In the genomic region with DNA sequence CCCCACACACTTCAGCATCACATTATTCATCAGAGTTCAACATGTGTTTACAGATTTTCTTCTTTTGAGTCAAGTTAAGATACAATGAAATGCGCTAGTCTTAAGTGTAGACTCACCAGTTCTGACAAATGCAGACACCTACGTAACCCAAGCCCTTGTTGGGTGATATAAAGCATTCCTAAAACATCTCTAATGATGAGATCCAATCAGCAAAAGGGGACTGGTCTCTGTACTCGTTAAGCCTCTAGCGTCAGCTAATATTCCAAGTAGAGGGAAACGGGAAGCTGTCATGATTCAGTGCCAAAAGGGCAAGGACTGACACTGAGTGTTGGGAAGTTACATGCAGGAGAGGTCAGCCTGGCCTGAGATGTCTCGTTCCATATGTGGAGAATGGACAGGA, we compare ENCODE assay signal across 19 cellular contexts. TPM values are rescaled to one million over a fixed set of nuclear protein-coding genes. Genes with fewer than 3 reads are reported as not detected.
A peak's percentile ranks its signal among the peaks of the same experiment; 100 is the strongest.
DNase-seq lines count a peak whose midpoint lies in the region; ATAC-seq, FAIRE-seq and TF ChIP-seq lines count a peak whose summit lies in the region.
"Had no signal": no experiment of that assay in that cellular context is flagged by ENCODE, and none has a peak within 500 bp of the region (broad histone marks: within the 10 kb centered on the region; RNA-seq: fewer than 3 reads in every experiment).

No MANE protein-coding gene starts in this region.

- TF ChIP-seq POLR2A in spleen (IDR thresholded peaks at IDR 0.05) (no peak), suprapubic skin (IDR thresholded peaks at IDR 0.05) (no peak)

- no peaks in the 10 kb centered on the region for H3K36me3 ChIP-seq in heart right ventricle
- no peaks in the 10 kb centered on the region for H3K36me3 ChIP-seq in bronchial epithelial cell (ENCODE audit: control insufficient read depth, insufficient read depth, low read length)
- no peaks in the 10 kb centered on the region for H3K36me3 ChIP-seq in spleen
- no peaks in the 10 kb centered on the region for H3K36me3 ChIP-seq in suprapubic skin

- H3K4me3 ChIP-seq in heart right ventricle = no peak overlapping the region
- no peak overlapping the region for H3K4me3 ChIP-seq in bronchial epithelial cell (ENCODE audit: low read depth, low read length)
- no peak overlapping the region for H3K4me3 ChIP-seq in spleen
- H3K4me3 ChIP-seq in suprapubic skin = no peak overlapping the region
- H3K4me3 ChIP-seq: GM12878 had no signal

- peak overlapping the region in 2 of 10 donors; percentile 6 to 67 for H3K27ac ChIP-seq in heart right ventricle
- H3K27ac ChIP-seq in spleen = peak overlapping the region in 7 of 8 donors; percentile 18 to 55 (median 39)
- H3K27ac ChIP-seq in suprapubic skin = no peak overlapping the region
- H3K27ac ChIP-seq: HL-60 had no signal

- no peaks in the 10 kb centered on the region for H3K27me3 ChIP-seq in heart right ventricle
- no peaks in the 10 kb centered on the region for H3K27me3 ChIP-seq in bronchial epithelial cell (ENCODE audit: control insufficient read depth, insufficient read depth, low read length)
- no peaks in the 10 kb centered on the region for H3K27me3 ChIP-seq in spleen (replicated peaks in 1 of 7)
- no peaks in the 10 kb centered on the region for H3K27me3 ChIP-seq in suprapubic skin

- H3K9me3 ChIP-seq in heart right ventricle = no peaks in the 10 kb centered on the region
- H3K9me3 ChIP-seq in spleen = no peaks in the 10 kb centered on the region
- no peaks in the 10 kb centered on the region for H3K9me3 ChIP-seq in suprapubic skin

- H3K4me1 ChIP-seq in heart right ventricle (peaks cover 20 to 49% (median 28%) of the 10 kb centered on the region in 9 donors), spleen (peaks cover 10 to 32% (median 24%) of the 10 kb centered on the region in 6 donors), suprapubic skin (no peaks in the 10 kb centered on the region)

- intact Hi-C loops in heart right ventricle (cut with DNase I) = loop anchor here in 2 of 10 donors (5.0 kb wide), 1 partner anchor 40 kb away; a partner anchor contains a TSS
- intact Hi-C loops in cardiac septum (cut with DNase I) = no loop called here
- intact Hi-C loops in spleen (cut with DNase I; ENCODE audit: low total_unique reads) = no loop called here

- TF ChIP-seq CTCF in heart right ventricle (IDR thresholded peaks at IDR 0.05) = no peak
- no peak for TF ChIP-seq CTCF in bronchial epithelial cell (IDR thresholded peaks at IDR 0.05; ENCODE audit: insufficient read depth, low read length, severe bottlenecking)
- TF ChIP-seq CTCF in spleen (IDR thresholded peaks at IDR 0.05 in 8 of 11, conservative IDR thresholded peaks at IDR 0.05 in 3 of 11) = no peak
- TF ChIP-seq CTCF in suprapubic skin (IDR thresholded peaks at IDR 0.05) = no peak

- ATAC-seq in heart right ventricle (peak in 6 of 8 donors; percentile 24 to 75 (median 32)), GM21528 (IDR thresholded peaks at IDR 0.05; ENCODE audit: low FRiP score, unreplicated experiment) (no peak), HG02610 (IDR thresholded peaks at IDR 0.05; ENCODE audit: unreplicated experiment) (no peak)
- ATAC-seq: GM12878, Panc1 had no signal

- TF ChIP-seq EP300 in suprapubic skin (IDR thresholded peaks at IDR 0.05) = no peak

- no peak for DNase-seq in heart right ventricle
- DNase-seq in cardiac septum (ENCODE audit: low spot score) = no peak
- peak; percentile 8 for DNase-seq in bronchial epithelial cell (ENCODE audit: low read depth)
- peak; percentile 48 for DNase-seq in left kidney (ENCODE audit: low read depth, low spot score)
- DNase-seq in spleen = no peak
- no peak for DNase-seq in suprapubic skin (ENCODE audit: low spot score in 2 of 2)
- DNase-seq: C1 segment of cervical spinal cord, DMS153, HCEC 1CT, NCI-H187 treated with DMSO at 0.1 percent for 48 hours, NCI-H446, NCI-H774 had no signal

- WGBS in heart right ventricle, 2 donors = 40 to 46% methylated on average over 6 of the region's 6 CpGs
- WGBS in spleen, 5 donors = 47 to 80% (median 65%) methylated on average over 6 of the region's 6 CpGs
- WGBS in suprapubic skin = 87% methylated on average over 6 of the region's 6 CpGs

- no peak for FAIRE-seq in bronchial epithelial cell (lab: Jason Lieb, UNC)
- FAIRE-seq: GM12878, GM18507 had no signal

RNA-seq across cellular contexts. Expression of a gene that starts 38.7 kb away (rescaled TPM):
- 1 to 10 TPM; 1.1 to 5.9 (median 2.9) TPM for total RNA-seq in heart right ventricle
- 1 to 10 TPM in 1 of 2 donors, under 1 TPM in 1; 0.59 to 1.6 TPM for polyA plus RNA-seq in heart right ventricle
- 2.6 TPM for total RNA-seq in cardiac septum
- total RNA-seq in bronchial epithelial cell = under 0.01 TPM in 1 of 2 replicates, not detected in the other
- 10 to 100 TPM in 1 of 7 donors, 1 to 10 TPM in 6; 1.0 to 10.0 (median 6.7) TPM for total RNA-seq in spleen
- polyA plus RNA-seq in spleen = under 1 TPM; 0.33 to 0.96 (median 0.42) TPM
- 1 to 10 TPM; 1.4 to 6.0 (median 2.9) TPM for total RNA-seq in suprapubic skin
- total RNA-seq: A172, GM12878 had no signal
- polyA plus RNA-seq: GM12878 had no signal

Comparison
In these comparisons a context has a peak if more than half of its experiments do, and no peak if none do; other contexts are left out.
1. ATAC-seq: peak in heart right ventricle (6 of 8); none in GM21528 (single experiment) and HG02610 (single experiment).
2. DNase-seq: peak in bronchial epithelial cell (single experiment) and left kidney (single experiment); none in heart right ventricle (0 of 2), cardiac septum (single experiment), spleen (single experiment) and suprapubic skin (0 of 2).